10 cellular contexts compared by ENCODE assay signal in the genomic region with DNA sequence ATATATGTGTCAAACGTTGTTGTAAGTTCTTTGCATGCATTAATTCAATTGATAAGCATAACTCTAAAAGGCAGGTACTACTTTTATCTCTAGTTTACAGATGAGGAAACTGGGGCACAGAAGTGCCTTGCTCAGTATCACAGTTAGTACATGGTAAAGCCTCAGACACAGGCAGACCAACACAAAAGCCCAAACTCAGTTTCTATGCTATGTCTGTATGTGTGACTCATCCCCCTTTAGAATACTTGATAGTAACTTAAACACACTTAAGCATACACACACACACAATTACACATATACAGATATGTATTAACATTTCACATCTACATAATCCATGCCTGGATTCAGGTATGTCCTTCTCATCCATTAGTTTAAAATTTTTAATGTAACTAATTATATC.
DNase-seq lines count a peak whose midpoint lies in the region; ATAC-seq, FAIRE-seq and TF ChIP-seq lines count a peak whose summit lies in the region.
"Had no signal": no experiment of that assay in that cellular context is flagged by ENCODE, and none has a peak within 500 bp of the region (broad histone marks: within the 10 kb centered on the region; RNA-seq: fewer than 3 reads in every experiment).

No MANE protein-coding gene starts in this region.

- H3K27ac ChIP-seq in mesodermal cell (ENCODE audit: low read depth, low read length, severe bottlenecking) (peak overlapping the region; percentile 66), small intestine (ENCODE audit: low read depth in 1 of 2, low read length in 1 of 2) (peak overlapping the region in 1 of 2 donors; percentile 73)
- H3K27ac ChIP-seq: KMS-11 had no signal

- H3K36me3 ChIP-seq in mesodermal cell (ENCODE audit: control insufficient read depth, insufficient read depth, low read length) (no peaks in the 10 kb centered on the region), small intestine (ENCODE audit: control insufficient read depth in 2 of 2, insufficient read depth in 2 of 2, low read length in 2 of 2) (no peaks in the 10 kb centered on the region)

- H3K4me3 ChIP-seq in GM12865 (ENCODE audit: low read depth, low read length) = no peak overlapping the region
- no peak overlapping the region for H3K4me3 ChIP-seq in mesodermal cell (ENCODE audit: extremely low read depth, insufficient read depth, low read length, poor library complexity, severe bottlenecking)
- no peak overlapping the region for H3K4me3 ChIP-seq in small intestine (ENCODE audit: low read depth in 1 of 2, low read length in 2 of 2)

- TF ChIP-seq CTCF in GM12865 (IDR thresholded peaks at IDR 0.05; ENCODE audit: insufficient read depth, low read depth, low read length, missing control alignments) = no peak

- POLR2A ChIA-PET in activated naive CD8-positive, alpha-beta T cell treated with anti-CD3 and anti-CD28 coated beads, Interleukin-2, amount 10 ng/mL, durations not matched to agents 7 days and 5 days (lab: Charles Lee) = no interaction called here

- no CpG with 5 or more reads among the region's 1 CpG for WGBS in mesodermal cell (ENCODE audit: insufficient coverage in 2 of 2), 2 experiments
- WGBS in small intestine, 3 donors = 22 to 53% (median 28%) methylated on average over 1 of the region's 1 CpG

- peak overlapping the region; percentile 11 for H3K27ac Mint-ChIP-seq in activated naive CD8-positive, alpha-beta T cell treated with anti-CD3 and anti-CD28 coated beads, Interleukin-2, amount 10 ng/mL, durations not matched to agents 7 days and 5 days

- H3K9me3 Mint-ChIP-seq in activated naive CD8-positive, alpha-beta T cell treated with anti-CD3 and anti-CD28 coated beads, Interleukin-2, amount 10 ng/mL, durations not matched to agents 7 days and 5 days = peaks cover 2% of the 10 kb centered on the region

- H3K27me3 Mint-ChIP-seq in activated naive CD8-positive, alpha-beta T cell treated with anti-CD3 and anti-CD28 coated beads, Interleukin-2, amount 10 ng/mL, durations not matched to agents 7 days and 5 days = no peaks in the 10 kb centered on the region

- no peak overlapping the region for H3K4me3 Mint-ChIP-seq in activated naive CD8-positive, alpha-beta T cell treated with anti-CD3 and anti-CD28 coated beads, Interleukin-2, amount 10 ng/mL, durations not matched to agents 7 days and 5 days

- no peaks in the 10 kb centered on the region for H3K27me3 ChIP-seq in small intestine (ENCODE audit: control insufficient read depth in 2 of 2, insufficient read depth in 2 of 2, low read length in 2 of 2)

- ATAC-seq in HG02938 (IDR thresholded peaks at IDR 0.05; ENCODE audit: unreplicated experiment) (peak; percentile 41), HG03108 (IDR thresholded peaks at IDR 0.05; ENCODE audit: unreplicated experiment) (no peak)
- ATAC-seq in activated naive CD8-positive, alpha-beta T cell treated with anti-CD3 and anti-CD28 coated beads, Interleukin-2, amount 10 ng/mL, durations not matched to agents 7 days and 5 days (ENCODE audit: low read depth) = peak; percentile 55
- ATAC-seq: left lobe of liver had no signal

- H3K36me3 Mint-ChIP-seq in activated naive CD8-positive, alpha-beta T cell treated with anti-CD3 and anti-CD28 coated beads, Interleukin-2, amount 10 ng/mL, durations not matched to agents 7 days and 5 days = peaks cover 7% of the 10 kb centered on the region

- H3K4me1 ChIP-seq in mesodermal cell (ENCODE audit: control insufficient read depth, insufficient read depth, low read length, poor library complexity, severe bottlenecking) (peaks cover 30% of the 10 kb centered on the region), small intestine (ENCODE audit: control insufficient read depth in 2 of 2, insufficient read depth in 1 of 2, low read depth in 1 of 2, low read length in 1 of 2) (peaks cover 0 to 3% of the 10 kb centered on the region in 2 donors)

- DNase-seq in GM12865 (ENCODE audit: low read depth) (peak; percentile 24), NCI-H2171 (lab: John Stamatoyannopoulos, UW) (no peak), NAMALWA (ENCODE audit: low spot score) (no peak), small intestine (no peak)
- DNase-seq in activated naive CD8-positive, alpha-beta T cell treated with anti-CD3 and anti-CD28 coated beads, Interleukin-2, amount 10 ng/mL, durations not matched to agents 7 days and 5 days = no peak

- FAIRE-seq in small intestine (lab: Jason Lieb, UNC) = no peak

- H3K4me1 Mint-ChIP-seq in activated naive CD8-positive, alpha-beta T cell treated with anti-CD3 and anti-CD28 coated beads, Interleukin-2, amount 10 ng/mL, durations not matched to agents 7 days and 5 days = peaks cover 27% of the 10 kb centered on the region

- H3K9me3 ChIP-seq in mesodermal cell (ENCODE audit: control insufficient read depth, low read length) (no peaks in the 10 kb centered on the region), small intestine (ENCODE audit: control insufficient read depth, low read depth) (no peaks in the 10 kb centered on the region)
